ENCODE assay signal across 11 cellular contexts in genomic region chr10:25176421-25176968, GRCh38. TPM values are rescaled to one million over a fixed set of nuclear protein-coding genes. Genes with fewer than 3 reads are reported as not detected.
DNase-seq lines count a peak whose midpoint lies in the region; ATAC-seq and TF ChIP-seq lines count a peak whose summit lies in the region.
"Had no signal": no experiment of that assay in that cellular context is flagged by ENCODE, and none has a peak within 500 bp of the region (broad histone marks: within the 10 kb centered on the region; RNA-seq: fewer than 3 reads in every experiment).

No MANE protein-coding gene starts in this region.

- no peak overlapping the region for H3K4ac ChIP-seq in H9 (ENCODE audit: low read depth, low read length)

- TF ChIP-seq CTCF in C4-2B (conservative IDR thresholded peaks at IDR 0.05) (no peak; the same call in 1 of the 2 replicates), H9 (conservative IDR thresholded peaks at IDR 0.05) (no peak), brain (conservative IDR thresholded peaks at IDR 0.05) (no peak)

- H4K91ac ChIP-seq in H9 (ENCODE audit: insufficient read length, low read depth, low read length), result no peak overlapping the region

- no peaks in the 10 kb centered on the region for H3K79me2 ChIP-seq in H9 (ENCODE audit: insufficient read depth, low read length)

- no peak overlapping the region for H2BK5ac ChIP-seq in H9 (ENCODE audit: insufficient read length, low read length)

- no peaks in the 10 kb centered on the region for H3K4me1 ChIP-seq in H9 (ENCODE audit: insufficient read depth, low read length)

- no peak overlapping the region for H3K9ac ChIP-seq in H9 (ENCODE audit: extremely low read depth, insufficient read length, low read length)

- no peak overlapping the region for H3K27ac Mint-ChIP-seq in H9
- peak overlapping the region in 4 of 5 experiments; percentile 5 to 91 (median 70) for H3K27ac Mint-ChIP-seq in brain
- H3K27ac Mint-ChIP-seq: CD8-positive, alpha-beta T cell had no signal

- DNase-seq in H9, result peak; percentile 49
- peak; percentile 32 for DNase-seq in midbrain (lab: John Stamatoyannopoulos, UW)
- DNase-seq in MV-4-11 (lab: John Stamatoyannopoulos, UW), result no peak
- DNase-seq in HK-2 (ENCODE audit: unreplicated experiment), result no peak
- DNase-seq: CD8-positive, alpha-beta T cell; T-helper 1 cell had no signal

- H4K20me1 ChIP-seq in H9 (ENCODE audit: control insufficient read depth, insufficient read depth, insufficient read length), result no peaks in the 10 kb centered on the region

- no peak overlapping the region for H2AFZ ChIP-seq in H9 (ENCODE audit: low read length)

- H3K4me2 ChIP-seq in H9 (ENCODE audit: insufficient read depth, insufficient read length, low read length), result peak overlapping the region; percentile 66

- no peak overlapping the region for H3K23ac ChIP-seq in H9 (ENCODE audit: insufficient read length, low read depth, low read length)

- no peak overlapping the region for H2AK5ac ChIP-seq in H9 (ENCODE audit: insufficient read length, low read length)

- H4K8ac ChIP-seq in H9 (replicated peaks; ENCODE audit: insufficient read length, low read depth, low read length), result no peak overlapping the region

- no peaks in the 10 kb centered on the region for H3K9me3 ChIP-seq in H9 (ENCODE audit: control insufficient read depth, low read depth, low read length)

- no peak overlapping the region for H2BK12ac ChIP-seq in H9 (ENCODE audit: insufficient read length, low read depth, low read length)

- H2BK15ac ChIP-seq in H9 (ENCODE audit: low read depth, low read length), result no peak overlapping the region

- H3K36me3 Mint-ChIP-seq in H9 (ENCODE audit: insufficient read depth in 1 of 3, low read depth in 3 of 3), result no peaks in the 10 kb centered on the region; a peak in 1 of 7 replicates
- no peaks in the 10 kb centered on the region for H3K36me3 Mint-ChIP-seq in brain

- no peak overlapping the region for H3K18ac ChIP-seq in H9 (ENCODE audit: insufficient read length, low read depth, low read length)

- H3K27ac ChIP-seq in C4-2B (peak overlapping the region; percentile 73; the same call in 1 of the 2 replicates), H9 (ENCODE audit: insufficient read length, low read depth, low read length) (no peak overlapping the region)

- H3K79me1 ChIP-seq in H9 (ENCODE audit: insufficient read depth, low read depth, low read length, poor library complexity, severe bottlenecking), result no peaks in the 10 kb centered on the region

- H3K9me3 Mint-ChIP-seq in H9 (no peaks in the 10 kb centered on the region; a peak in 1 of 5 replicates), brain (peaks cover 0 to 3% (median 0%) of the 10 kb centered on the region in 5 experiments)

- H3K14ac ChIP-seq in H9 (ENCODE audit: insufficient read depth, low read length), result no peak overlapping the region

- H3K4me1 Mint-ChIP-seq in H9 (peaks cover 13 to 15% of the 10 kb centered on the region in 2 experiments), brain (peaks cover 24% of the 10 kb centered on the region)

- peaks cover 22% of the 10 kb centered on the region for H3K23me2 ChIP-seq in H9 (ENCODE audit: insufficient read length, low read depth, low read length, poor library complexity, severe bottlenecking)

- no peak overlapping the region for H2BK120ac ChIP-seq in H9 (ENCODE audit: low read depth, low read length, poor library complexity, severe bottlenecking)

- H3K27me3 Mint-ChIP-seq in H9 (ENCODE audit: low read depth) (peaks cover 58% of the 10 kb centered on the region), brain (peaks cover 68% of the 10 kb centered on the region)

- H3K4me3 Mint-ChIP-seq in H9 (peak overlapping the region; percentile 77 to 86), brain (peak overlapping the region; percentile 80 to 96 (median 90))
- H3K4me3 Mint-ChIP-seq: CD8-positive, alpha-beta T cell had no signal

- ATAC-seq in HG02938 (IDR thresholded peaks at IDR 0.05; ENCODE audit: unreplicated experiment), result no peak
- ATAC-seq in HG02981 (IDR thresholded peaks at IDR 0.05; ENCODE audit: unreplicated experiment), result no peak
- ATAC-seq: CD8-positive, alpha-beta T cell had no signal

- no CpG with 5 or more reads among the region's 36 CpGs for WGBS in H9 (ENCODE audit: extremely low coverage, insufficient read length, low lambda C conversion rate)

- no peak overlapping the region for H4K5ac ChIP-seq in H9 (ENCODE audit: insufficient read length, low read depth, low read length)

- no peak overlapping the region for H2BK20ac ChIP-seq in H9 (ENCODE audit: low read depth, low read length, poor library complexity, severe bottlenecking)

- peaks cover 8% of the 10 kb centered on the region; the same call in 1 of the 2 replicates for H3K27me3 ChIP-seq in H9 (ENCODE audit: insufficient read depth, low read length)

- no peak overlapping the region for H3T11ph ChIP-seq in H9 (ENCODE audit: low read length)

- H3K56ac ChIP-seq in H9 (ENCODE audit: insufficient read length, low read depth, low read length), result no peak overlapping the region

RNA-seq across cellular contexts. Expression of gene GPR158, which starts 1.7 kb away (rescaled TPM):
- total RNA-seq in H9 (2021), result 0.24 and 0.33 TPM in 2 replicates
- polyA plus RNA-seq in brain (ENCODE audit: insufficient read depth, low read depth, low replicate concordance), result 2.5 TPM
- total RNA-seq: CD8-positive, alpha-beta T cell; lung microvascular endothelial cell had no signal

Comparison
In these comparisons a context has a peak if more than half of its experiments do, and no peak if none do; other contexts are left out.
1. DNase-seq: peak in H9 (single experiment) and midbrain (single experiment); none in MV-4-11 (single experiment) and HK-2 (single experiment).
2. H3K27ac Mint-ChIP-seq: peak in brain (4 of 5); none in H9 (0 of 3).